Comparison of ENCODE assay signal across 9 cellular contexts in genomic region chr18:46148810-46149209, GRCh38. TPM values are rescaled to one million over a fixed set of nuclear protein-coding genes. Genes with fewer than 3 reads are reported as not detected.
DNase-seq lines count a peak whose midpoint lies in the region; ATAC-seq and TF ChIP-seq lines count a peak whose summit lies in the region.
"Had no signal": no experiment of that assay in that cellular context is flagged by ENCODE, and none has a peak within 500 bp of the region (broad histone marks: within the 10 kb centered on the region; RNA-seq: fewer than 3 reads in every experiment).

No MANE protein-coding gene starts in this region.

- intact Hi-C loops in CD14-positive monocyte (cut with micrococcal nuclease) = loop anchor here (1.0 to 2.0 kb wide), 2 partner anchors 509 to 510 kb away; no protein-coding TSS in a partner anchor

- no peaks in the 10 kb centered on the region for H3K36me3 Mint-ChIP-seq in CD14-positive monocyte
- H3K36me3 Mint-ChIP-seq in endothelial cell (ENCODE audit: low read depth, unreplicated experiment) = peaks cover 4% of the 10 kb centered on the region
- H3K36me3 Mint-ChIP-seq in mesothelial cell of epicardium = peaks cover 4% of the 10 kb centered on the region

- H3K4me1 Mint-ChIP-seq in CD14-positive monocyte (peaks cover 14% of the 10 kb centered on the region), endothelial cell (ENCODE audit: unreplicated experiment) (no peaks in the 10 kb centered on the region), mesothelial cell of epicardium (peaks cover 10% of the 10 kb centered on the region)

- H3K4me3 Mint-ChIP-seq in CD14-positive monocyte (no peak overlapping the region), endothelial cell (ENCODE audit: unreplicated experiment) (no peak overlapping the region), mesothelial cell of epicardium (no peak overlapping the region)
- H3K4me3 Mint-ChIP-seq: IgD-negative memory B cell had no signal

- H3K27me3 Mint-ChIP-seq in CD14-positive monocyte (ENCODE audit: low read depth in 3 of 3) (no peaks in the 10 kb centered on the region), endothelial cell (ENCODE audit: unreplicated experiment) (no peaks in the 10 kb centered on the region), mesothelial cell of epicardium (ENCODE audit: low read depth) (no peaks in the 10 kb centered on the region)
- H3K27me3 Mint-ChIP-seq: IgD-negative memory B cell had no signal

- no peak for DNase-seq in CD14-positive monocyte (ENCODE audit: low spot score)
- DNase-seq in NCI-H2227 treated with DMSO at 0.1 percent for 48 hours (lab: John Stamatoyannopoulos, UW) = peak; percentile 55
- DNase-seq in activated CD4-positive, alpha-beta T cell treated with anti-CD3 and anti-CD28 coated beads for 48 hours = peak; percentile 46
- DNase-seq in endothelial cell (ENCODE audit: low spot score) = peak; percentile 68
- DNase-seq in mesothelial cell of epicardium (ENCODE audit: low spot score in 2 of 2, unreplicated experiment in 2 of 2) = peak in 1 of 2 experiments; percentile 45

- TF ChIP-seq CTCF in CD14-positive monocyte (IDR thresholded peaks at IDR 0.05) = peak; percentile 80
- TF ChIP-seq CTCF in endothelial cell (IDR thresholded peaks at IDR 0.05; ENCODE audit: unreplicated experiment) = peak; percentile 82
- TF ChIP-seq CTCF in mesothelial cell of epicardium (IDR thresholded peaks at IDR 0.05; ENCODE audit: unreplicated experiment) = peak; percentile 71

- ATAC-seq in GM19395 (IDR thresholded peaks at IDR 0.05; ENCODE audit: unreplicated experiment) (peak; percentile 52), GM19455 (IDR thresholded peaks at IDR 0.05; ENCODE audit: unreplicated experiment) (no peak), GM21529 (IDR thresholded peaks at IDR 0.05; ENCODE audit: unreplicated experiment) (no peak)

- peak overlapping the region in 1 of 7 donors; percentile 37 for H3K27ac Mint-ChIP-seq in CD14-positive monocyte
- H3K27ac Mint-ChIP-seq in endothelial cell (ENCODE audit: unreplicated experiment) = no peak overlapping the region
- no peak overlapping the region for H3K27ac Mint-ChIP-seq in mesothelial cell of epicardium

- H3K9me3 Mint-ChIP-seq in CD14-positive monocyte (no peaks in the 10 kb centered on the region), endothelial cell (ENCODE audit: unreplicated experiment) (no peaks in the 10 kb centered on the region), mesothelial cell of epicardium (no peaks in the 10 kb centered on the region)
- H3K9me3 Mint-ChIP-seq: IgD-negative memory B cell had no signal

RNA-seq across cellular contexts. Expression of gene HAUS1, which starts 44.6 kb away (rescaled TPM):
- polyA plus RNA-seq in CD14-positive monocyte = 10 to 100 TPM; 34.6 to 50.4 TPM
- total RNA-seq in endothelial cell (ENCODE audit: unreplicated experiment) (44.9 TPM), mesothelial cell of epicardium (47.3 to 51.5 TPM (median 49.0 TPM) in 3 replicates)

RNA-seq across cellular contexts. Expression of gene ATP5F1A, which starts 50.7 kb away (rescaled TPM):
- 100 to 1,000 TPM; 524 to 553 TPM for polyA plus RNA-seq in CD14-positive monocyte
- total RNA-seq in endothelial cell (ENCODE audit: unreplicated experiment) (457 TPM), mesothelial cell of epicardium (322 to 340 TPM (median 329 TPM) in 3 replicates)
